In genomic region chr9:123129411-123129810, GRCh38 we compare ENCODE assay signal across 17 cellular contexts.
"Had no signal": no experiment of that assay in that cellular context is flagged by ENCODE, and none has a peak within 500 bp of the region (broad histone marks: within the 10 kb centered on the region; RNA-seq: fewer than 3 reads in every experiment).

No MANE protein-coding gene starts in this region.

- H3K4me3 Mint-ChIP-seq: central memory CD8-positive, alpha-beta T cell; nephron; stimulated activated naive CD8-positive, alpha-beta T cell treated with anti-CD3 and anti-CD28 coated beads, Interleukin-15, amount 100 ng/mL, for 72 hours; T-helper 17 cell had no signal

- DNase-seq: activated CD4-positive, alpha-beta T cell treated with anti-CD3 and anti-CD28 coated beads for 1 hour; activated gamma-delta T cell treated with Interleukin-2 at 50 U/mL for 16 hours; activated T-cell treated with anti-CD3 and anti-CD28 coated beads, Interleukin-2, amount 50 U/mL, for 1 hour; adrenal gland; dorsolateral prefrontal cortex; heart left ventricle; islet precursor cell; left cardiac atrium; pancreas; psoas muscle; stimulated activated CD4-positive, alpha-beta T cell treated with anti-CD3 and anti-CD28 coated beads, Interleukin-1b, Interleukin-23, amount 100 ng/mL, for 48 hours; stimulated activated naive CD8-positive, alpha-beta T cell treated with anti-CD3 and anti-CD28 coated beads, Interleukin-15, amount 100 ng/mL, for 72 hours; T-helper 17 cell; tibial artery had no signal

- ATAC-seq: activated naive CD4-positive, alpha-beta T cell treated with anti-CD3 and anti-CD28 coated beads, Interleukin-2, amount 50 U/mL, for 72 hours; heart left ventricle; left cardiac atrium; pancreas; psoas muscle; stimulated activated naive CD8-positive, alpha-beta T cell treated with anti-CD3 and anti-CD28 coated beads, Interleukin-15, amount 100 ng/mL, for 72 hours; T-helper 17 cell had no signal

- H3K27ac Mint-ChIP-seq: activated naive CD4-positive, alpha-beta T cell treated with anti-CD3 and anti-CD28 coated beads, Interleukin-2, amount 50 U/mL, for 72 hours; nephron; stimulated activated naive CD8-positive, alpha-beta T cell treated with anti-CD3 and anti-CD28 coated beads, Interleukin-15, amount 100 ng/mL, for 72 hours; T-helper 17 cell had no signal

- H3K9me3 Mint-ChIP-seq: activated naive CD4-positive, alpha-beta T cell treated with anti-CD3 and anti-CD28 coated beads, Interleukin-2, amount 50 U/mL, for 72 hours; central memory CD8-positive, alpha-beta T cell; nephron; stimulated activated naive CD8-positive, alpha-beta T cell treated with anti-CD3 and anti-CD28 coated beads, Interleukin-15, amount 100 ng/mL, for 72 hours had no signal

- H3K36me3 Mint-ChIP-seq: activated naive CD4-positive, alpha-beta T cell treated with anti-CD3 and anti-CD28 coated beads, Interleukin-2, amount 50 U/mL, for 72 hours had no signal

- H3K4me1 Mint-ChIP-seq: central memory CD8-positive, alpha-beta T cell; stimulated activated naive CD8-positive, alpha-beta T cell treated with anti-CD3 and anti-CD28 coated beads, Interleukin-15, amount 100 ng/mL, for 72 hours; T-helper 17 cell had no signal

- H3K27me3 Mint-ChIP-seq: central memory CD8-positive, alpha-beta T cell; stimulated activated naive CD8-positive, alpha-beta T cell treated with anti-CD3 and anti-CD28 coated beads, Interleukin-15, amount 100 ng/mL, for 72 hours; T-helper 17 cell had no signal
